In the genomic region with DNA sequence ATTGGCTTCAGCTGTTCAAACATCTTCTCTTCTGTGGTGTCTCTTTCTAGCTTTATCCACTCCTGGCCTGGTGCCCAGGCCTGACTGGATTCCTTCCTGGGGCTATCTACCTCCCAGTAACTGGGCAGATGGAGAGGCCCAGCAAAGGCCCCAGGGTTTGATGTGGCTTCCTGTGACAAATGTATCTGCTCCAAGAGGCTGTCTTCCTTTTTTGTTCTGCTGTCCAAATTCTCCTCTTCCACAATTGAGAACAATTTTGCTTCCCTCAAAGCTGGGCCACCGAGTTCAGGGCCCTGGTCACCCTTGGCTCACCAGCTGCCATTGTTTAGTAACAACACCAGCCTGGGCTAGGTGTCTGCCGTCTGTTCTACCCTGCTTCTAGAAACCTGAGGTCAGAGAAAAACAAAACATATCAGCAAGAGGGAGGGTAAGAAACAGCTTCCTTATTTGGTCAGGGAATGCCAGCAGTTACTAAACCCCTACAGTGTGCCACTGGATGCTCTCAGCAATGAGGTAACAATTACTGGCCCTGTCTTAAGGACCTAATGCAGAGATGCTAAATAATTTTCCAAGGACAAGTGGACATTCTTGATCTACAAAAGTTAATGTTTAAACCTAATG, we compare ENCODE assay signal across 9 cellular contexts. TPM values are rescaled to one million over a fixed set of nuclear protein-coding genes. Genes with fewer than 3 reads are reported as not detected.
DNase-seq lines count a peak whose midpoint lies in the region; ATAC-seq and TF ChIP-seq lines count a peak whose summit lies in the region.
"Had no signal": no experiment of that assay in that cellular context is flagged by ENCODE, and none has a peak within 500 bp of the region (broad histone marks: within the 10 kb centered on the region; RNA-seq: fewer than 3 reads in every experiment).

No MANE protein-coding gene starts in this region.

- H3K4me3 ChIP-seq in testis: no peak overlapping the region

- no peaks in the 10 kb centered on the region for H3K4me1 ChIP-seq in testis

- peaks cover 8% of the 10 kb centered on the region for H3K27me3 Mint-ChIP-seq in Calu3 (ENCODE audit: unreplicated experiment)
- peaks cover 7% of the 10 kb centered on the region for H3K27me3 Mint-ChIP-seq in HFFc6 (ENCODE audit: insufficient read depth)

- intact Hi-C loops in Calu3 (cut with micrococcal nuclease; ENCODE audit: unreplicated experiment): no loop called here
- intact Hi-C loops in testis (cut with DNase I; ENCODE audit: low total_unique reads): no loop called here
- intact Hi-C loops in posterior vena cava (cut with DNase I): no loop called here

- H3K27ac Mint-ChIP-seq in Calu3 (ENCODE audit: unreplicated experiment) (peak overlapping the region; percentile 79), HFFc6 (no peak overlapping the region)

- no peak overlapping the region for H3K27ac ChIP-seq in testis

- H3K4me1 Mint-ChIP-seq in Calu3 (ENCODE audit: low read depth, unreplicated experiment): peaks cover 34% of the 10 kb centered on the region
- H3K4me1 Mint-ChIP-seq in HFFc6 (ENCODE audit: low read depth): peaks cover 9% of the 10 kb centered on the region; the same call in 1 of the 2 replicates

- H3K36me3 Mint-ChIP-seq in Calu3 (ENCODE audit: insufficient read depth, unreplicated experiment): peaks cover 5% of the 10 kb centered on the region
- H3K36me3 Mint-ChIP-seq in HFFc6 (ENCODE audit: low read depth): no peaks in the 10 kb centered on the region

- 18 to 46% methylated on average over 2 of the region's 2 CpGs for WGBS in testis, 2 donors

- BruUV-seq in Calu3 (replicated peaks; lab: Mats Ljungman, UMichigan): no TSS peak

- ATAC-seq in HG03139 (IDR thresholded peaks at IDR 0.05; ENCODE audit: unreplicated experiment): no peak

- H3K4me3 Mint-ChIP-seq in Calu3 (ENCODE audit: low read depth, unreplicated experiment) (no peak overlapping the region), HFFc6 (no peak overlapping the region)
- H3K4me3 Mint-ChIP-seq: neural crest cell had no signal

- H3K9me3 ChIP-seq in testis: no peaks in the 10 kb centered on the region

- no peak for TF ChIP-seq POLR2A in testis (IDR thresholded peaks at IDR 0.05)

- H3K27me3 ChIP-seq in testis: no peaks in the 10 kb centered on the region

- DNase-seq in Calu3 (peak; percentile 27), HFFc6 (peak; percentile 23), SW480 (ENCODE audit: low spot score) (peak; percentile 11), islet precursor cell (peak; percentile 57), testis (no peak), T1000 (lab: John Stamatoyannopoulos, UW) (no peak), posterior vena cava (ENCODE audit: low spot score) (no peak)

- H3K36me3 ChIP-seq in testis (ENCODE audit: low read depth, missing control alignments): no peaks in the 10 kb centered on the region

- CTCF ChIA-PET in Calu3 (lab: Charles Lee): interaction anchor here (0.6 to 3.0 kb wide), 8 partner anchors 11 to 762 kb away, joined by 3 to 28 read pairs (median 5); a partner anchor contains a TSS

- H3K9me3 Mint-ChIP-seq in Calu3 (ENCODE audit: low read depth, unreplicated experiment) (no peaks in the 10 kb centered on the region), HFFc6 (no peaks in the 10 kb centered on the region)

- TF ChIP-seq CTCF in Calu3 (IDR thresholded peaks at IDR 0.05; ENCODE audit: unreplicated experiment) (no peak), HFFc6 (IDR thresholded peaks at IDR 0.05) (no peak), testis (IDR thresholded peaks at IDR 0.05) (no peak)

RNA-seq across cellular contexts. Expression of a gene that starts 3.9 kb away (rescaled TPM):
- total RNA-seq in Calu3 (2022) (0.83 TPM in 1 of 2 replicates, not detected in the other), testis (1 to 10 TPM; 1.4 to 1.6 TPM), posterior vena cava (1 to 10 TPM in 1 of 2 donors, under 1 TPM in 1; 0.24 to 6.5 TPM)
- not detected for total RNA-seq in HFFc6 (2021; fragmentation: NEBNext Ultra II Directional; extraction: Animal tissue kit (Norgen Biotek cat#: 25700))
- 0.91 TPM for polyA plus RNA-seq in testis (ENCODE audit: insufficient read depth, low read depth, low replicate concordance)
- total RNA-seq: neural crest cell had no signal

RNA-seq across cellular contexts. Expression of a gene that starts 20.2 kb away (rescaled TPM):
- total RNA-seq in Calu3 (2022) (not detected in 2 replicates), testis (under 1 TPM in 1 of 2 donors, not detected in 1; 0.19 TPM), posterior vena cava (under 1 TPM in 1 of 2 donors, not detected in 1; 0.69 TPM)
- not detected for total RNA-seq in HFFc6 (2021; fragmentation: NEBNext Ultra II Directional; extraction: Animal tissue kit (Norgen Biotek cat#: 25700))
- polyA plus RNA-seq in testis (ENCODE audit: insufficient read depth, low read depth, low replicate concordance): 0.36 TPM
- total RNA-seq: neural crest cell had no signal

RNA-seq across cellular contexts. Expression of a gene that starts 44.1 kb away (rescaled TPM):
- 35.3 and 42.2 TPM in 2 replicates for total RNA-seq in Calu3 (2022)
- 10 to 100 TPM; 13.5 to 17.9 (median 17.4) TPM for total RNA-seq in HFFc6 (2021; fragmentation: NEBNext Ultra II Directional; extraction: Animal tissue kit (Norgen Biotek cat#: 25700))
- 10 to 100 TPM; 26.2 to 29.9 TPM for total RNA-seq in testis
- polyA plus RNA-seq in testis (ENCODE audit: insufficient read depth, low read depth, low replicate concordance): 16.8 TPM
- total RNA-seq in posterior vena cava: 10 to 100 TPM; 48.4 to 53.0 TPM

RNA-seq across cellular contexts. Expression of a gene that starts 46.1 kb away (rescaled TPM):
- 57.9 and 119 TPM in 2 replicates for total RNA-seq in Calu3 (2022)
- 1 to 10 TPM; 1.4 to 7.5 (median 4.2) TPM for total RNA-seq in HFFc6 (2021; fragmentation: NEBNext Ultra II Directional; extraction: Animal tissue kit (Norgen Biotek cat#: 25700))
- total RNA-seq in testis: 10 to 100 TPM; 25.3 to 28.1 TPM
- 51.1 TPM for polyA plus RNA-seq in testis (ENCODE audit: insufficient read depth, low read depth, low replicate concordance)
- total RNA-seq in posterior vena cava: 10 to 100 TPM; 31.5 to 61.8 TPM

Comparison
In these comparisons a context has a peak if more than half of its experiments do, and no peak if none do; other contexts are left out.
1. DNase-seq: peak in Calu3 (single experiment), HFFc6 (single experiment), SW480 (single experiment) and islet precursor cell (single experiment); none in testis (single experiment), T1000 (single experiment) and posterior vena cava (single experiment).